ENCODE assay signal across 14 cellular contexts in the genomic region with DNA sequence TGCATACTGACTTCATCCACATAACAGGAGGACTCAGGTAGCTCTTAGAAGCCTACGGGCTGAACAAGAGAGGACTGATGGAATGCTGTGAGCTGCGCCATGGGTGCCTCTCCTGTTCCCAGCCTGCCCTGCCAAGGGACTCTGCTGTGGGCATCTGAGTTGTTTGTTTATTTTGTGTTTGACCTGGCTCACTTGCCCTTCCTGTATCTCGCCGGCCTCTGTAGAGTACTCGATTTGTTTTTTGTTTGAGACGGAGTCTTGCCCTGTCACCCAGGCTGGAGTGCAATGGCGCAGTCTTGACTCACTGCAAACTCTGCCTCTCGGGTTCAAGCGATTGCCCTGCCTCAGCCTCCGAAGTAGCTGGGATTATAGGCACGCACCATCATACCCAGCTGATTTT. TPM values are rescaled to one million over a fixed set of nuclear protein-coding genes. Genes with fewer than 3 reads are reported as not detected.
DNase-seq lines count a peak whose midpoint lies in the region; ATAC-seq, FAIRE-seq and TF ChIP-seq lines count a peak whose summit lies in the region.
"Had no signal": no experiment of that assay in that cellular context is flagged by ENCODE, and none has a peak within 500 bp of the region (broad histone marks: within the 10 kb centered on the region; RNA-seq: fewer than 3 reads in every experiment).

No MANE protein-coding gene starts in this region.

- H3K27ac ChIP-seq in A549 (no peak overlapping the region), DND-41 (ENCODE audit: low read length) (peak overlapping the region; percentile 53; the same call in 1 of the 2 replicates)
- H3K27ac ChIP-seq: skin epidermis had no signal

- H3K4me1 Mint-ChIP-seq in chondrocyte (ENCODE audit: low read depth), result peaks cover 23% of the 10 kb centered on the region
- peaks cover 3 to 23% (median 15%) of the 10 kb centered on the region in 4 donors for H3K4me1 Mint-ChIP-seq in naive thymus-derived CD8-positive, alpha-beta T cell

- DNase-seq in A549 (ENCODE audit: low read depth in 1 of 2, low spot score in 1 of 2), result no peak
- no peak for DNase-seq in DND-41
- no peak for DNase-seq in chondrocyte (ENCODE audit: low spot score)
- DNase-seq in naive thymus-derived CD8-positive, alpha-beta T cell, result no peak
- DNase-seq in SIG-M5 treated with dmso at 0.1 percent for 504 hours (lab: John Stamatoyannopoulos, UW; ENCODE audit: unreplicated experiment), result no peak
- DNase-seq in NCI-H69 (lab: John Stamatoyannopoulos, UW), result no peak
- no peak for DNase-seq in MG63
- DNase-seq: hippocampal formation, NCI-H524 treated with DMSO at 0.1 percent for 48 hours, SHP77 had no signal

- no peak overlapping the region for H3K27ac Mint-ChIP-seq in chondrocyte (ENCODE audit: unreplicated experiment)
- H3K27ac Mint-ChIP-seq in naive thymus-derived CD8-positive, alpha-beta T cell, result peak overlapping the region in 1 of 10 donors; percentile 57

- no peak for FAIRE-seq in A549 (lab: Jason Lieb, UNC)
- FAIRE-seq: GM19239 had no signal

- H3K9ac ChIP-seq in DND-41 (ENCODE audit: low read depth, low read length), result 0 out of 2 replicates have a peak overlapping the region, but pooled peaks have one; percentile 12

- CTCF ChIA-PET in A549 (lab: Yijun Ruan, JAX), result interaction anchor here (0.6 to 1.6 kb wide), 2 partner anchors 75 to 263 kb away, joined by 5 to 6 read pairs; no protein-coding TSS in a partner anchor

- H3K4me3 Mint-ChIP-seq in chondrocyte (ENCODE audit: unreplicated experiment), result peak overlapping the region; percentile 10
- H3K4me3 Mint-ChIP-seq in naive thymus-derived CD8-positive, alpha-beta T cell, result peak overlapping the region; percentile 21 to 92 (median 64)

- no peak for ATAC-seq in A549
- ATAC-seq in DND-41 (ENCODE audit: insufficient read depth, low read depth), result no peak
- ATAC-seq in naive thymus-derived CD8-positive, alpha-beta T cell, result no peak
- ATAC-seq in GM19023 (IDR thresholded peaks at IDR 0.05; ENCODE audit: unreplicated experiment), result no peak

- H3K36me3 ChIP-seq in DND-41 (ENCODE audit: insufficient read depth, low read length), result peaks cover 29% of the 10 kb centered on the region
- H3K36me3 ChIP-seq in MG63, result peaks cover 13% of the 10 kb centered on the region

- H3K4me2 ChIP-seq in A549 (peak overlapping the region; percentile 95; the same call in 1 of the 3 replicates), DND-41 (ENCODE audit: insufficient read depth, low read length) (peak overlapping the region; percentile 82)

- peaks cover 5% of the 10 kb centered on the region; the same call in 1 of the 2 replicates for H3K79me2 ChIP-seq in DND-41 (ENCODE audit: insufficient read depth, low read length)

- 84% methylated on average over 9 of the region's 11 CpGs for WGBS in A549 (ENCODE audit: missing lambda C conversion rate)

- H3K27me3 Mint-ChIP-seq in chondrocyte (ENCODE audit: low read depth), result no peaks in the 10 kb centered on the region
- peaks cover under 1 to 6% (median 1%) of the 10 kb centered on the region in 5 donors for H3K27me3 Mint-ChIP-seq in naive thymus-derived CD8-positive, alpha-beta T cell

- peaks cover 5% of the 10 kb centered on the region for H3K36me3 Mint-ChIP-seq in chondrocyte (ENCODE audit: low read depth)
- H3K36me3 Mint-ChIP-seq in naive thymus-derived CD8-positive, alpha-beta T cell, result peaks cover 4 to 8% (median 4%) of the 10 kb centered on the region in 3 donors

- POLR2A ChIA-PET in A549 (lab: Yijun Ruan, JAX), result no interaction called here
- POLR2A ChIA-PET in naive thymus-derived CD8-positive, alpha-beta T cell (lab: Charles Lee), result no interaction called here

- no peak for TF ChIP-seq POLR2A in A549 (IDR thresholded peaks at IDR 0.05; ENCODE audit: low read length)

- no peaks in the 10 kb centered on the region for H3K9me3 Mint-ChIP-seq in chondrocyte (ENCODE audit: low read depth)
- H3K9me3 Mint-ChIP-seq in naive thymus-derived CD8-positive, alpha-beta T cell, result peaks cover 0 to 8% (median 0%) of the 10 kb centered on the region in 9 donors

- TF ChIP-seq CTCF in A549 (IDR thresholded peaks at IDR 0.05), result no peak
- TF ChIP-seq CTCF in DND-41 (IDR thresholded peaks at IDR 0.05; ENCODE audit: borderline replicate concordance, extremely low read depth, low read length, poor library complexity, severe bottlenecking), result no peak
- no peak for TF ChIP-seq CTCF in chondrocyte (IDR thresholded peaks at IDR 0.05)

- H3K4me1 ChIP-seq in A549 (peaks cover 18% of the 10 kb centered on the region; the same call in 1 of the 3 replicates), DND-41 (ENCODE audit: insufficient read depth, low read length) (peaks cover 33% of the 10 kb centered on the region)

- no peak overlapping the region for H3K4me3 ChIP-seq in A549
- H3K4me3 ChIP-seq in DND-41 (ENCODE audit: low read depth in 1 of 2, low read length in 2 of 2), result no peak overlapping the region
- no peak overlapping the region for H3K4me3 ChIP-seq in MG63
- H3K4me3 ChIP-seq: skin epidermis had no signal

- no peaks in the 10 kb centered on the region for H3K27me3 ChIP-seq in DND-41 (ENCODE audit: insufficient read depth, low read length, poor library complexity)
- H3K27me3 ChIP-seq in MG63, result no peaks in the 10 kb centered on the region

- H4K20me1 ChIP-seq in DND-41 (ENCODE audit: insufficient read depth, low read length), result no peaks in the 10 kb centered on the region

- TF ChIP-seq EP300 in A549 (IDR thresholded peaks at IDR 0.05), result no peak

- no peak for TF ChIP-seq RAD21 in A549 (conservative IDR thresholded peaks at IDR 0.05 in 1 of 2, IDR thresholded peaks at IDR 0.05 in 1 of 2)

- no peak overlapping the region for H2AFZ ChIP-seq in DND-41 (ENCODE audit: low read depth, low read length)

- H3K9me3 ChIP-seq in A549 (peaks cover 6% of the 10 kb centered on the region; the same call in 1 of the 3 replicates), DND-41 (ENCODE audit: insufficient read depth, low read length, severe bottlenecking) (peaks cover 7% of the 10 kb centered on the region), MG63 (no peaks in the 10 kb centered on the region)

TF ChIP-seq in A549, 52 proteins besides CTCF, POLR2A, EP300 and RAD21 (continues in another document):
- no peak for TF ChIP-seq CEBPB (IDR thresholded peaks at IDR 0.05)
- TF ChIP-seq CBX2 (IDR thresholded peaks at IDR 0.05; ENCODE audit: borderline replicate concordance, low read depth), result no peak
- no peak for TF ChIP-seq HOXA7 (CRISPR knock-in tag; IDR thresholded peaks at IDR 0.05)
- TF ChIP-seq POLR2AphosphoS2 (conservative IDR thresholded peaks at IDR 0.05; ENCODE audit: low read length), result no peak
- TF ChIP-seq HOXB5 (CRISPR knock-in tag; IDR thresholded peaks at IDR 0.05), result no peak
- no peak for TF ChIP-seq MAZ (IDR thresholded peaks at IDR 0.05; ENCODE audit: borderline replicate concordance, low read depth, low read length)
- TF ChIP-seq HOXB13 (CRISPR knock-in tag; IDR thresholded peaks at IDR 0.05; ENCODE audit: low read depth), result no peak
- TF ChIP-seq CBX8 (IDR thresholded peaks at IDR 0.05), result no peak

RNA-seq across cellular contexts. Expression of a gene that starts 1.8 kb away (rescaled TPM):
- polyA plus RNA-seq in A549 (2011; rRNA removed), result 12.4 and 17.3 TPM in 2 replicates
- polyA plus RNA-seq in A549 (2012; cell fraction: cytosol; rRNA removed), result 15.6 and 21.4 TPM in 2 replicates
- 34.7 and 39.8 TPM in 2 replicates for polyA plus RNA-seq in A549 (2012; cell fraction: nucleus; rRNA removed)
- 17.6 to 22.1 TPM (median 20.3 TPM) in 3 replicates for polyA plus RNA-seq in A549 (2017; fragmentation: RNase III; extraction: RNeasy Plus Mini Kit Qiagen cat#74134 plus additional on column Dnase treatment)
- 11.4 TPM in 2 replicates for polyA minus RNA-seq in A549 (2011; rRNA and poly(A)+ RNA removed)
- 13.8 to 19.6 TPM (median 16.5 TPM) in 3 replicates for total RNA-seq in chondrocyte
- 1 to 10 TPM; 6.7 to 9.7 TPM for total RNA-seq in naive thymus-derived CD8-positive, alpha-beta T cell
- polyA plus RNA-seq in naive thymus-derived CD8-positive, alpha-beta T cell, result 10 to 100 TPM in 1 of 3 donors, 1 to 10 TPM in 2; 2.6 to 33.5 (median 5.0) TPM
- 21.3 and 36.3 TPM in 2 replicates for total RNA-seq in MG63 (2014; rRNA removed; shearing (Covaris generic); ENCODE audit: low replicate concordance)

RNA-seq across cellular contexts. Expression of a gene that starts 6.4 kb away (rescaled TPM):
- not detected in 2 replicates for polyA plus RNA-seq in A549 (2011; rRNA removed)
- polyA plus RNA-seq in A549 (2012; cell fraction: cytosol; rRNA removed), result not detected in 2 replicates
- not detected in 2 replicates for polyA plus RNA-seq in A549 (2012; cell fraction: nucleus; rRNA removed)
- not detected in 3 replicates for polyA plus RNA-seq in A549 (2017; fragmentation: RNase III; extraction: RNeasy Plus Mini Kit Qiagen cat#74134 plus additional on column Dnase treatment)
- 0.04 TPM in 1 of 2 replicates, not detected in the other for polyA minus RNA-seq in A549 (2011; rRNA and poly(A)+ RNA removed)
- total RNA-seq in chondrocyte, result 0.05 to 0.08 TPM (median 0.07 TPM) in 3 replicates
- total RNA-seq in naive thymus-derived CD8-positive, alpha-beta T cell, result not detected
- polyA plus RNA-seq in naive thymus-derived CD8-positive, alpha-beta T cell, result not detected
- not detected in 2 replicates for total RNA-seq in MG63 (2014; rRNA removed; shearing (Covaris generic); ENCODE audit: low replicate concordance)
- total RNA-seq: LHCN-M2 had no signal

RNA-seq across cellular contexts. Expression of a gene that starts 19.5 kb away (rescaled TPM):
- 7.9 and 8.9 TPM in 2 replicates for polyA plus RNA-seq in A549 (2011; rRNA removed)
- polyA plus RNA-seq in A549 (2012; cell fraction: cytosol; rRNA removed), result 17.7 and 20.9 TPM in 2 replicates
- 18.4 and 18.7 TPM in 2 replicates for polyA plus RNA-seq in A549 (2012; cell fraction: nucleus; rRNA removed)
- polyA plus RNA-seq in A549 (2017; fragmentation: RNase III; extraction: RNeasy Plus Mini Kit Qiagen cat#74134 plus additional on column Dnase treatment), result 9.3 to 10.2 TPM (median 9.6 TPM) in 3 replicates
- polyA minus RNA-seq in A549 (2011; rRNA and poly(A)+ RNA removed), result 4.3 and 5.0 TPM in 2 replicates
- 7.7 to 11.2 TPM (median 9.9 TPM) in 3 replicates for total RNA-seq in chondrocyte
- total RNA-seq in naive thymus-derived CD8-positive, alpha-beta T cell, result 10 to 100 TPM; 11.1 to 12.3 TPM
- 10 to 100 TPM; 22.9 to 29.3 (median 29.1) TPM for polyA plus RNA-seq in naive thymus-derived CD8-positive, alpha-beta T cell
- total RNA-seq in MG63 (2014; rRNA removed; shearing (Covaris generic); ENCODE audit: low replicate concordance), result 21.5 and 26.2 TPM in 2 replicates

RNA-seq across cellular contexts. Expression of a gene that starts 27.1 kb away (rescaled TPM):
- polyA plus RNA-seq in A549 (2011; rRNA removed) (11.4 and 11.5 TPM in 2 replicates), A549 (2017; fragmentation: RNase III; extraction: RNeasy Plus Mini Kit Qiagen cat#74134 plus additional on column Dnase treatment) (22.9 to 26.9 TPM (median 25.7 TPM) in 3 replicates)
- polyA plus RNA-seq in A549 (2012; cell fraction: cytosol; rRNA removed), result 19.8 and 22.9 TPM in 2 replicates
- polyA plus RNA-seq in A549 (2012; cell fraction: nucleus; rRNA removed), result 84.7 and 86.4 TPM in 2 replicates
- polyA minus RNA-seq in A549 (2011; rRNA and poly(A)+ RNA removed), result 6.4 and 7.6 TPM in 2 replicates
- total RNA-seq in chondrocyte, result 7.2 to 8.2 TPM (median 7.3 TPM) in 3 replicates
- under 1 TPM; 0.30 to 0.68 TPM for total RNA-seq in naive thymus-derived CD8-positive, alpha-beta T cell
- polyA plus RNA-seq in naive thymus-derived CD8-positive, alpha-beta T cell, result not detected
- total RNA-seq in MG63 (2014; rRNA removed; shearing (Covaris generic); ENCODE audit: low replicate concordance), result 25.3 and 25.4 TPM in 2 replicates
